27 cellular contexts compared by ENCODE assay signal in the genomic region with DNA sequence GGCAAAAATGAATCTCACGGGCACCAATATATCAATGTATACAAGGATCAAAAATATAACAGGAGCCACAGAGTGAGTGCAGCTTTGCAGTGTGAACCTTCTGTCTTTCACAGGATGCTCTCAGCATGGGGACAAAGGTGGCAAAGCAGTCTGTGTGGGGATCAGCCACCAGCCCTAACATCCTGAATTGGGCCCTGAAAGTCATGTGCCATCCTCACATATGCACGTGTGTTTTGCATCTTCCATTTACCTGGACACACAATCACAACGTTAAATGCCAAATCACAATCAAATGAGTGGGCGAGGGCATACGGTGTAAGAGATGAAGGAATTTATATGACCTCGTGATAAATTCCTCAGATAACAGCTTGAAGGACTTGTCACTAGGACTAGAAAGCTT. TPM values are rescaled to one million over a fixed set of nuclear protein-coding genes. Genes with fewer than 3 reads are reported as not detected.
DNase-seq lines count a peak whose midpoint lies in the region; ATAC-seq and TF ChIP-seq lines count a peak whose summit lies in the region.
"Had no signal": no experiment of that assay in that cellular context is flagged by ENCODE, and none has a peak within 500 bp of the region (broad histone marks: within the 10 kb centered on the region; RNA-seq: fewer than 3 reads in every experiment).

No MANE protein-coding gene starts in this region.

- H3K79me1 ChIP-seq in trophoblast cell (ENCODE audit: low read length), result no peaks in the 10 kb centered on the region

- no peak overlapping the region for H2BK5ac ChIP-seq in trophoblast cell (ENCODE audit: low read depth, low read length, poor library complexity)

- H3K9me3 ChIP-seq in A673 (ENCODE audit: low read depth, low read length, poor library complexity, severe bottlenecking), result no peaks in the 10 kb centered on the region
- H3K9me3 ChIP-seq in HCT116 (ENCODE audit: control insufficient read depth in 1 of 2, insufficient read depth in 1 of 2, low read depth in 1 of 2, low read length in 2 of 2), result no peaks in the 10 kb centered on the region
- H3K9me3 ChIP-seq in endodermal cell (ENCODE audit: control insufficient read depth, low read length), result no peaks in the 10 kb centered on the region
- H3K9me3 ChIP-seq in trophoblast cell (ENCODE audit: insufficient read depth, low read depth, low read length), result no peaks in the 10 kb centered on the region
- H3K9me3 ChIP-seq: BE2C, BLaER1 had no signal

- CTCF ChIA-PET in A673 (lab: Charles Lee), result no interaction called here
- CTCF ChIA-PET in HCT116 (lab: Charles Lee), result no interaction called here

- H2BK12ac ChIP-seq in trophoblast cell (ENCODE audit: low read length), result no peak overlapping the region

- H3K36me3 ChIP-seq in A673 (ENCODE audit: insufficient read depth, low read length, poor library complexity, severe bottlenecking) (no peaks in the 10 kb centered on the region), HCT116 (ENCODE audit: control insufficient read depth in 1 of 2, insufficient read depth in 2 of 2, low read length in 2 of 2) (no peaks in the 10 kb centered on the region), endodermal cell (ENCODE audit: control insufficient read depth, insufficient read depth, low read length) (no peaks in the 10 kb centered on the region), trophoblast cell (ENCODE audit: control insufficient read depth in 1 of 2, insufficient read depth in 2 of 2, low read length in 2 of 2) (no peaks in the 10 kb centered on the region)
- H3K36me3 ChIP-seq: BE2C, BLaER1 had no signal

- in situ Hi-C loops in ACHN (cut with HindIII; ENCODE audit: low pct_ligation_motif_present, low pct_unique_long_range_greater_than_20kb, low sequenced_read_pairs), result no loop called here

- ATAC-seq in HCT116, result no peak

- H4K20me1 ChIP-seq in HCT116 (ENCODE audit: insufficient read depth), result no peaks in the 10 kb centered on the region
- H4K20me1 ChIP-seq: BLaER1 had no signal

- H2AFZ ChIP-seq in HCT116 (ENCODE audit: low read depth, low read length, poor library complexity, severe bottlenecking) (peak overlapping the region; percentile 33), trophoblast cell (ENCODE audit: insufficient read depth, low read length, poor library complexity) (no peak overlapping the region)

- H3K4me3 ChIP-seq in A673 (ENCODE audit: low read depth, low read length, poor library complexity, severe bottlenecking) (no peak overlapping the region), HCT116 (replicated peaks in 1 of 2; ENCODE audit: low read depth in 1 of 2, low read length in 2 of 2) (no peak overlapping the region), endodermal cell (ENCODE audit: low read length) (no peak overlapping the region), trophoblast cell (ENCODE audit: low read depth, low read length) (peak overlapping the region; percentile 40)
- H3K4me3 ChIP-seq: BLaER1, GM12878 had no signal

- H3K27ac ChIP-seq in A673 (ENCODE audit: low read depth, low read length, poor library complexity, severe bottlenecking) (peak overlapping the region; percentile 76), HCT116 (ENCODE audit: low read depth, low read length) (no peak overlapping the region), endodermal cell (ENCODE audit: low read depth, low read length) (no peak overlapping the region), trophoblast cell (ENCODE audit: low read depth, low read length) (no peak overlapping the region)
- H3K27ac ChIP-seq: BLaER1 had no signal

- peaks cover 2% of the 10 kb centered on the region for H3K9me3 Mint-ChIP-seq in endodermal cell

- no peak overlapping the region for H3K9ac ChIP-seq in HCT116 (ENCODE audit: low read length)
- H3K9ac ChIP-seq in endodermal cell (ENCODE audit: extremely low read depth, low read length, poor library complexity, severe bottlenecking), result no peak overlapping the region
- no peak overlapping the region for H3K9ac ChIP-seq in trophoblast cell (ENCODE audit: low read length)
- H3K9ac ChIP-seq: BLaER1 had no signal

- H3K27me3 ChIP-seq in A673 (replicated peaks; ENCODE audit: insufficient read depth, low read depth, low read length, poor library complexity) (no peaks in the 10 kb centered on the region), HCT116 (ENCODE audit: insufficient read depth, low read length) (no peaks in the 10 kb centered on the region), endodermal cell (ENCODE audit: control insufficient read depth, insufficient read depth, low read length, poor library complexity, severe bottlenecking) (no peaks in the 10 kb centered on the region), trophoblast cell (ENCODE audit: insufficient read depth, low read length) (no peaks in the 10 kb centered on the region)
- H3K27me3 ChIP-seq: BE2C, BLaER1 had no signal

- no peak overlapping the region for H2BK120ac ChIP-seq in trophoblast cell (ENCODE audit: insufficient read depth, low read length, poor library complexity)

- no peak for TF ChIP-seq POLR2A in HCT116 (IDR thresholded peaks at IDR 0.05; ENCODE audit: borderline replicate concordance, extremely low read depth, insufficient read depth, insufficient read length)

- RAD21 ChIA-PET in HCT116 (lab: Charles Lee; ENCODE audit: low non-redundant PET in 1 of 2, low total read pairs in 2 of 2, uncharacterized antibody in 2 of 2, unreplicated experiment in 2 of 2), result no interaction called here

- H4K8ac ChIP-seq in trophoblast cell (ENCODE audit: low read depth, low read length), result no peak overlapping the region

- H3K79me2 ChIP-seq in HCT116 (ENCODE audit: insufficient read depth, low read length) (no peaks in the 10 kb centered on the region), trophoblast cell (ENCODE audit: control insufficient read depth, insufficient read depth, low read length, poor library complexity) (no peaks in the 10 kb centered on the region)

- DNase-seq in A673 (ENCODE audit: low spot score), result no peak
- DNase-seq in HCT116 (ENCODE audit: low read depth, low spot score), result no peak
- DNase-seq in endodermal cell, result peak; percentile 57
- DNase-seq in trophoblast cell, result no peak
- no peak for DNase-seq in NCI-H2196 (lab: John Stamatoyannopoulos, UW; ENCODE audit: unreplicated experiment)
- DNase-seq in ACHN, result no peak
- no peak for DNase-seq in KG1 (lab: John Stamatoyannopoulos, UW)
- no peak for DNase-seq in cardiac septum (ENCODE audit: low spot score)
- DNase-seq: 8988T; BE2C; CD4-positive, alpha-beta memory T cell; CD4-positive, CD25-positive, alpha-beta regulatory T cell; CD8-positive, alpha-beta memory T cell; COR-L47; DMS 273 treated with DMSO at 0.1 percent for 48 hours; DMS153; DMS53; DMS79; DND-41; EL; GDM1 had no signal

- POLR2A ChIA-PET in A673 (lab: Charles Lee; ENCODE audit: low non-redundant PET), result no interaction called here
- POLR2A ChIA-PET in HCT116 (lab: Charles Lee), result no interaction called here

- H4K91ac ChIP-seq in trophoblast cell (ENCODE audit: low read depth, low read length), result no peak overlapping the region

- H3K4me3 Mint-ChIP-seq in endodermal cell, result no peak overlapping the region
- H3K4me3 Mint-ChIP-seq: CD14-positive monocyte; CD4-positive, alpha-beta memory T cell; CD4-positive, CD25-positive, alpha-beta regulatory T cell; CD8-positive, alpha-beta memory T cell had no signal

- no peak overlapping the region for H3K18ac ChIP-seq in trophoblast cell (ENCODE audit: low read length)

- BruUV-seq in A673 (replicated peaks; lab: Mats Ljungman, UMichigan) (no TSS peak), HCT116 (replicated peaks; lab: Mats Ljungman, UMichigan) (no TSS peak)

- intact Hi-C loops in A673 (cut with micrococcal nuclease; ENCODE audit: unreplicated experiment), result no loop called here
- intact Hi-C loops in HCT116 (cut with micrococcal nuclease), result no loop called here
- intact Hi-C loops in cardiac septum (cut with DNase I), result no loop called here

- H3K4ac ChIP-seq in trophoblast cell (ENCODE audit: low read depth, low read length), result no peak overlapping the region

- no peaks in the 10 kb centered on the region for H3K27me3 Mint-ChIP-seq in endodermal cell (ENCODE audit: insufficient read depth)
- H3K27me3 Mint-ChIP-seq: CD4-positive, alpha-beta memory T cell; CD4-positive, CD25-positive, alpha-beta regulatory T cell; CD8-positive, alpha-beta memory T cell had no signal

- peaks cover 8% of the 10 kb centered on the region for H3K4me1 ChIP-seq in A673 (ENCODE audit: insufficient read depth, low read length, poor library complexity, severe bottlenecking)
- H3K4me1 ChIP-seq in HCT116 (ENCODE audit: control insufficient read depth in 1 of 2, insufficient read depth in 2 of 2, low read length in 2 of 2), result no peaks in the 10 kb centered on the region
- peaks cover 5% of the 10 kb centered on the region for H3K4me1 ChIP-seq in endodermal cell (ENCODE audit: control insufficient read depth, insufficient read depth, low read length)
- H3K4me1 ChIP-seq in trophoblast cell (ENCODE audit: control insufficient read depth in 1 of 2, insufficient read depth in 2 of 2, low read length in 2 of 2), result no peaks in the 10 kb centered on the region
- H3K4me1 ChIP-seq: BE2C, BLaER1 had no signal

- H2AK5ac ChIP-seq in trophoblast cell (ENCODE audit: low read length), result no peak overlapping the region

- no peak overlapping the region for H3K23ac ChIP-seq in trophoblast cell (ENCODE audit: low read length)

- H3K9me2 ChIP-seq in HCT116 (ENCODE audit: insufficient read depth), result no peaks in the 10 kb centered on the region

- WGBS in endodermal cell (ENCODE audit: insufficient coverage in 1 of 2, insufficient read length in 1 of 2), 2 experiments, result 82 to 100% methylated on average over 1 to 6 of the region's 6 CpGs
- WGBS in trophoblast cell (ENCODE audit: extremely low coverage, insufficient coverage, insufficient read length), result no CpG with 5 or more reads among the region's 6 CpGs

- H3K4me1 Mint-ChIP-seq in endodermal cell, result peaks cover 16% of the 10 kb centered on the region
- H3K4me1 Mint-ChIP-seq: CD14-positive monocyte; CD4-positive, alpha-beta memory T cell; CD4-positive, CD25-positive, alpha-beta regulatory T cell; CD8-positive, alpha-beta memory T cell had no signal

- H3K14ac ChIP-seq in trophoblast cell (ENCODE audit: low read length), result no peak overlapping the region

- H3K27ac Mint-ChIP-seq in endodermal cell, result no peak overlapping the region
- H3K27ac Mint-ChIP-seq: CD14-positive monocyte; CD4-positive, alpha-beta memory T cell; CD4-positive, CD25-positive, alpha-beta regulatory T cell; CD8-positive, alpha-beta memory T cell had no signal

- H3K4me2 ChIP-seq in HCT116 (ENCODE audit: low read length), result no peak overlapping the region
- no peak overlapping the region for H3K4me2 ChIP-seq in trophoblast cell (ENCODE audit: low read length)
- H3K4me2 ChIP-seq: BLaER1 had no signal

- no peaks in the 10 kb centered on the region for H3K36me3 Mint-ChIP-seq in endodermal cell (ENCODE audit: low read depth)
- H3K36me3 Mint-ChIP-seq: CD14-positive monocyte; CD4-positive, alpha-beta memory T cell; CD4-positive, CD25-positive, alpha-beta regulatory T cell; CD8-positive, alpha-beta memory T cell had no signal

- TF ChIP-seq CTCF in A673 (conservative IDR thresholded peaks at IDR 0.05; ENCODE audit: low read depth, low read length), result no peak
- TF ChIP-seq CTCF in HCT116 (IDR thresholded peaks at IDR 0.05 in 2 of 3, conservative IDR thresholded peaks at IDR 0.05 in 1 of 3; ENCODE audit: borderline replicate concordance in 1 of 3, insufficient read depth in 1 of 3, low read depth in 2 of 3, low read length in 2 of 3), result no peak
- no peak for TF ChIP-seq CTCF in endodermal cell (conservative IDR thresholded peaks at IDR 0.05)

- H4K12ac ChIP-seq in trophoblast cell (ENCODE audit: low read depth, low read length), result no peak overlapping the region

- no peak for TF ChIP-seq RAD21 in HCT116 (IDR thresholded peaks at IDR 0.05; ENCODE audit: low read depth)

RNA-seq across cellular contexts. Expression of a gene that starts 6.5 kb away (rescaled TPM):
- total RNA-seq in A673 (2021) (not detected in 2 replicates), HCT116 (2021; ENCODE audit: unreplicated experiment) (not detected), endodermal cell (not detected), cardiac septum (not detected)
- polyA plus RNA-seq in HCT116 (2012), result not detected in 2 replicates
- not detected for polyA plus RNA-seq in endodermal cell (2013, experiment 1 of 2)
- not detected for polyA plus RNA-seq in endodermal cell (2013, experiment 2 of 2)
- not detected in 2 replicates for polyA plus RNA-seq in trophoblast cell (2013)
- total RNA-seq: CD4-positive, alpha-beta memory T cell; CD4-positive, CD25-positive, alpha-beta regulatory T cell; CD8-positive, alpha-beta memory T cell; Daoy; G401; GM12878 had no signal
- polyA plus RNA-seq: AG04450; CD14-positive monocyte; CD4-positive, alpha-beta memory T cell; CD4-positive, CD25-positive, alpha-beta regulatory T cell; CD8-positive, alpha-beta memory T cell; GM12878 had no signal
